ENCODE assay signal across 1 cellular context in the genomic region with DNA sequence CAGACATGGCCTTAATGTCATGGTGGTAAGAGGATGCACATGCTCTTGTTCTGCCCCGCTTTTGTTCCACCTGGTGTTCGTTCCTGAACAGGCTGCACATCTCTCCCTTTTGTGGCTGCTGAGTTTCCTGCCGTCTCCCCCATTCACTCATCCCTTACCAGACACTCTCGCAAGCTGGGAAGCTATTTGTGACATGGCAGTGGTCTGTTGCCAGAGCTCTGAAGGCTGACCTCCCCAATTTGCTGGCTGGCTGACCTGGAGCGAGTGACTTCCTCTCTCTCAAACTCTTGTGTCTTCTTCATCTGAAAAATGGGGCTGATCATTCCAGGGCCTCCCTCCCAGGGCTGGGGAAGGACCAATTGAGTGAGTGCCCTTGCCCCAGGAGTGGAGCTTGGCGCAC.
TF ChIP-seq lines count a peak whose summit lies in the region.

No MANE protein-coding gene starts in this region.

TF ChIP-seq in WTC11, 78 proteins besides CTCF, POLR2A, EP300 and RAD21 (continued from another document):
- TF ChIP-seq, protein P1, sequence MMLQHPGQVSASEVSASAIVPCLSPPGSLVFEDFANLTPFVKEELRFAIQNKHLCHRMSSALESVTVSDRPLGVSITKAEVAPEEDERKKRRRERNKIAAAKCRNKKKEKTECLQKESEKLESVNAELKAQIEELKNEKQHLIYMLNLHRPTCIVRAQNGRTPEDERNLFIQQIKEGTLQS (CRISPR knock-in tag; conservative IDR thresholded peaks at IDR 0.05): no peak
- TF ChIP-seq SOX15 (CRISPR knock-in tag; IDR thresholded peaks at IDR 0.05): no peak
- no peak for TF ChIP-seq KAT7 (CRISPR knock-in tag; IDR thresholded peaks at IDR 0.05; ENCODE audit: borderline replicate concordance)
- no peak for TF ChIP-seq FOXP1 (CRISPR knock-in tag; IDR thresholded peaks at IDR 0.05; ENCODE audit: borderline replicate concordance)
- TF ChIP-seq, protein P2, sequence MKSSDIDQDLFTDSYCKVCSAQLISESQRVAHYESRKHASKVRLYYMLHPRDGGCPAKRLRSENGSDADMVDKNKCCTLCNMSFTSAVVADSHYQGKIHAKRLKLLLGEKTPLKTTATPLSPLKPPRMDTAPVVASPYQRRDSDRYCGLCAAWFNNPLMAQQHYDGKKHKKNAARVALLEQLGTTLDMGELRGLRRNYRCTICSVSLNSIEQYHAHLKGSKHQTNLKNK (CRISPR knock-in tag; IDR thresholded peaks at IDR 0.05): no peak
- TF ChIP-seq TCF7 (CRISPR knock-in tag; IDR thresholded peaks at IDR 0.05; ENCODE audit: low read depth): no peak
- TF ChIP-seq, protein P3, sequence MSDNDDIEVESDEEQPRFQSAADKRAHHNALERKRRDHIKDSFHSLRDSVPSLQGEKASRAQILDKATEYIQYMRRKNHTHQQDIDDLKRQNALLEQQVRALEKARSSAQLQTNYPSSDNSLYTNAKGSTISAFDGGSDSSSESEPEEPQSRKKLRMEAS (CRISPR knock-in tag; IDR thresholded peaks at IDR 0.05): no peak
- TF ChIP-seq, protein P4, sequence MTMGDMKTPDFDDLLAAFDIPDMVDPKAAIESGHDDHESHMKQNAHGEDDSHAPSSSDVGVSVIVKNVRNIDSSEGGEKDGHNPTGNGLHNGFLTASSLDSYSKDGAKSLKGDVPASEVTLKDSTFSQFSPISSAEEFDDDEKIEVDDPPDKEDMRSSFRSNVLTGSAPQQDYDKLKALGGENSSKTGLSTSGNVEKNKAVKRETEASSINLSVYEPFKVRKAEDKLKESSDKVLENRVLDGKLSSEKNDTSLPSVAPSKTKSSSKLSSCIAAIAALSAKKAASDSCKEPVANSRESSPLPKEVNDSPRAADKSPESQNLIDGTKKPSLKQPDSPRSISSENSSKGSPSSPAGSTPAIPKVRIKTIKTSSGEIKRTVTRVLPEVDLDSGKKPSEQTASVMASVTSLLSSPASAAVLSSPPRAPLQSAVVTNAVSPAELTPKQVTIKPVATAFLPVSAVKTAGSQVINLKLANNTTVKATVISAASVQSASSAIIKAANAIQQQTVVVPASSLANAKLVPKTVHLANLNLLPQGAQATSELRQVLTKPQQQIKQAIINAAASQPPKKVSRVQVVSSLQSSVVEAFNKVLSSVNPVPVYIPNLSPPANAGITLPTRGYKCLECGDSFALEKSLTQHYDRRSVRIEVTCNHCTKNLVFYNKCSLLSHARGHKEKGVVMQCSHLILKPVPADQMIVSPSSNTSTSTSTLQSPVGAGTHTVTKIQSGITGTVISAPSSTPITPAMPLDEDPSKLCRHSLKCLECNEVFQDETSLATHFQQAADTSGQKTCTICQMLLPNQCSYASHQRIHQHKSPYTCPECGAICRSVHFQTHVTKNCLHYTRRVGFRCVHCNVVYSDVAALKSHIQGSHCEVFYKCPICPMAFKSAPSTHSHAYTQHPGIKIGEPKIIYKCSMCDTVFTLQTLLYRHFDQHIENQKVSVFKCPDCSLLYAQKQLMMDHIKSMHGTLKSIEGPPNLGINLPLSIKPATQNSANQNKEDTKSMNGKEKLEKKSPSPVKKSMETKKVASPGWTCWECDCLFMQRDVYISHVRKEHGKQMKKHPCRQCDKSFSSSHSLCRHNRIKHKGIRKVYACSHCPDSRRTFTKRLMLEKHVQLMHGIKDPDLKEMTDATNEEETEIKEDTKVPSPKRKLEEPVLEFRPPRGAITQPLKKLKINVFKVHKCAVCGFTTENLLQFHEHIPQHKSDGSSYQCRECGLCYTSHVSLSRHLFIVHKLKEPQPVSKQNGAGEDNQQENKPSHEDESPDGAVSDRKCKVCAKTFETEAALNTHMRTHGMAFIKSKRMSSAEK (CRISPR knock-in tag; IDR thresholded peaks at IDR 0.05; ENCODE audit: borderline replicate concordance): no peak
TF ChIP-seq in WTC11: peak in this region for 0.
